Comparison of ENCODE assay signal across 22 cellular contexts in the genomic region with DNA sequence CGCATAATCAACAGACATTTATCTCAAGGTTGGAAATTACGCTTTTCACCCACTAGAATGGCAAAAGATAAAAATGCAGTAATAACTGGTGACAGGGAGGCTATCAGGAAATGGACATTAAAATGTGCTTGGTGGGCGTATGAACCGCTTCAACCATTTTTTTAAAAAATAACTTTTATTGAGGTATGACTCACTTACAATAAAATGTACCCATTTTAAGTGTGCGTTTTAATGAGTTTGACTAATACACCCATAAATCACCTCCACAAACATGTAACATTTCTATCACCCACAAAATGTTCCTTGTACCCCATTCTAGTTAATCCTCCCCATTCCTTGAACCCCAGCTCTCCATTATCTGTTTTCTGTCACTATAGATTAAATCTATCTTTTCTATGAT.
"Had no signal": no experiment of that assay in that cellular context is flagged by ENCODE, and none has a peak within 500 bp of the region (broad histone marks: within the 10 kb centered on the region; RNA-seq: fewer than 3 reads in every experiment).

No MANE protein-coding gene starts in this region.

- H3K27me3 Mint-ChIP-seq: progenitor cell of endocrine pancreas; stimulated activated memory B cell treated with anti-CD40 and anti-IgM and Interleukin-4, amounts not matched to agents 10 μg/mL and 1 μg/mL and 100 μg/mL, for 72 hours; type B pancreatic cell had no signal

- H3K9me3 ChIP-seq: testis, tibial artery had no signal

- H3K4me1 Mint-ChIP-seq: naive thymus-derived CD4-positive, alpha-beta T cell; nephron; neural progenitor cell; stimulated activated memory B cell treated with anti-CD40 and anti-IgM and Interleukin-4, amounts not matched to agents 10 μg/mL and 1 μg/mL and 100 μg/mL, for 72 hours had no signal

- H3K36me3 ChIP-seq: neural progenitor cell, tibial artery had no signal

- H2AFZ ChIP-seq: neural progenitor cell, parathyroid adenoma had no signal

- H3K27ac ChIP-seq: coronary artery, neural progenitor cell, parathyroid adenoma, testis, tibial artery had no signal

- H3K79me2 ChIP-seq: parathyroid adenoma had no signal

- H3K27ac Mint-ChIP-seq: naive thymus-derived CD4-positive, alpha-beta T cell; nephron; neural progenitor cell; progenitor cell of endocrine pancreas; stimulated activated memory B cell treated with anti-CD40 and anti-IgM and Interleukin-4, amounts not matched to agents 10 μg/mL and 1 μg/mL and 100 μg/mL, for 72 hours; type B pancreatic cell had no signal

- ATAC-seq: left lobe of liver; naive thymus-derived CD4-positive, alpha-beta T cell; sciatic nerve; stimulated activated memory B cell treated with anti-CD40 and anti-IgM and Interleukin-4, amounts not matched to agents 10 μg/mL and 1 μg/mL and 100 μg/mL, for 72 hours; stimulated activated naive CD8-positive, alpha-beta T cell treated with anti-CD3 and anti-CD28 coated beads, Interleukin-15, Interleukin-2, amounts not matched to agents 100 U/mL and 50 U/mL, for 24 hours had no signal

- H3K4me3 ChIP-seq: coronary artery, neural progenitor cell, smooth muscle cell, testis, tibial artery had no signal

- H3K9me3 Mint-ChIP-seq: stimulated activated memory B cell treated with anti-CD40 and anti-IgM and Interleukin-4, amounts not matched to agents 10 μg/mL and 1 μg/mL and 100 μg/mL, for 72 hours had no signal

- H3K9ac ChIP-seq: neural progenitor cell, parathyroid adenoma had no signal

- H3K27me3 ChIP-seq: neural progenitor cell, testis, tibial artery had no signal

- H3K4me1 ChIP-seq: neural progenitor cell, testis, tibial artery had no signal

- DNase-seq: dermis blood vessel endothelial cell; effector memory CD4-positive, alpha-beta T cell; kidney; mesendoderm; midbrain; naive thymus-derived CD4-positive, alpha-beta T cell; stimulated activated CD4-positive, alpha-beta T cell treated with anti-CD3 and anti-CD28 coated beads, Interleukin-2, amount 100 ng/mL, for 24 hours; stimulated activated CD4-positive, alpha-beta T cell treated with anti-CD3 and anti-CD28 coated beads, Interleukin-4, amount 100 ng/mL, for 4 hours; stimulated activated naive CD8-positive, alpha-beta T cell treated with anti-CD3 and anti-CD28 coated beads, Interleukin-15, Interleukin-2, amounts not matched to agents 100 U/mL and 50 U/mL, for 24 hours; substantia nigra; testis; tibial artery had no signal

- H3K4me2 ChIP-seq: neural progenitor cell, smooth muscle cell had no signal

- H3K36me3 Mint-ChIP-seq: naive thymus-derived CD4-positive, alpha-beta T cell; neural progenitor cell; stimulated activated memory B cell treated with anti-CD40 and anti-IgM and Interleukin-4, amounts not matched to agents 10 μg/mL and 1 μg/mL and 100 μg/mL, for 72 hours; type B pancreatic cell had no signal

- H3K4me3 Mint-ChIP-seq: naive thymus-derived CD4-positive, alpha-beta T cell; nephron; neural progenitor cell; stimulated activated memory B cell treated with anti-CD40 and anti-IgM and Interleukin-4, amounts not matched to agents 10 μg/mL and 1 μg/mL and 100 μg/mL, for 72 hours; type B pancreatic cell had no signal
